8 cellular contexts compared by ENCODE assay signal in the genomic region with DNA sequence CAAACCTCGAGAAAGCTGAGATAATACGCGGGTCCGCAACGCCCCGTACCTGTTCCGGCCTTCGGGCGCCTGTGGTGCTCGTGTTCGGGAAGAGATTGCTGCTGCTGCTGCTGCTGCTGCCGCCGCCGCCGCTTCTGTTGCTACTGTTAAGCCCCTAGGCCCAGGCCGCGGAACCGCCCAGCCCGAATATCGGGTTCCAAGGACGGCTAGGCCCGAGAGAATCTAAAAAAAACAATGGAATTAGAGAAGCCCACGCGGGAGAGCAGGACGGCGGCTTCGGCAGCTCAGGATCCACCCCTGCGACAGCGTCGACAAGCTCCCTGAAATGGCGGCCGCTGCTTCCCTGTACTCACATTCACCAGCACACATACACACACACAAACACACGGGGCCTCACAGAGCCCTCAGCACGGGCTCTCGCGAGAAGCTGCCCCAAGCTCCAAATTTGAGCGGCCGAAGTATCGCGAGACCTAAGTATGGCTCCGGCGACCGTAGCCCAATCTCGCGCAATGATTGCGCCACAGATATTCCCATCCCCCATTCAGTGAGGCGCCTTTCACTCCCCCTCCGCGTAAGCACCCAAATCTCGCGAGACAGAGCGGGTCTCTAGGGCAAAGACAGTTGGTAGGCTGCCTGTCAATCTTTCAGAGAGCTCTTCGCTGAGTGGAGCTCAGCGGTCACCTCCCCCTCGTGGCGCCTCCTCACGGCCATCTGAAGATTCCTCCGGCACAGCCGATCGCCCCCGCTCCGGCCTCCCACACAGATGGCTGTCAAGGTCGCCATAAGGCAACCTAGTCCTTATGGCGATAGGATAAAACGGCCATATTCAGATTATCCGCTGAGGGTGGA. TPM values are rescaled to one million over a fixed set of nuclear protein-coding genes. Genes with fewer than 3 reads are reported as not detected.
DNase-seq lines count a peak whose midpoint lies in the region; ATAC-seq and TF ChIP-seq lines count a peak whose summit lies in the region.

A gene (minus strand): TSS at position 369 of the 849 bp plus-strand sequence. CDS start 1,386 bp downstream, outside the sequence.

- H3K27ac ChIP-seq in foreskin keratinocyte = peak within 1 kb of the TSS; percentile 96
- H3K27ac ChIP-seq in subcutaneous abdominal adipose tissue (ENCODE audit: low read depth, low read length) = peak within 1 kb of the TSS; percentile 100

- peak within 1 kb of the TSS; percentile 96 to 100 (median 100) for H3K9ac ChIP-seq in subcutaneous abdominal adipose tissue (ENCODE audit: low read length in 5 of 5)

- no peaks in the 10 kb centered on the region for H3K27me3 ChIP-seq in foreskin keratinocyte
- no peaks in the 10 kb centered on the region for H3K27me3 ChIP-seq in neuron (ENCODE audit: insufficient read depth, low read length)
- no peaks in the 10 kb centered on the region for H3K27me3 ChIP-seq in subcutaneous abdominal adipose tissue (ENCODE audit: control insufficient read depth in 5 of 5, insufficient read depth in 4 of 5, low read length in 5 of 5)

- CTCF ChIA-PET in HEK293T (lab: Yijun Ruan, JAX) = interaction anchor here (0.5 to 0.6 kb wide), 2 partner anchors 76 to 397 kb away, joined by 3 to 4 read pairs; no protein-coding TSS in a partner anchor

- in situ Hi-C loops in SK-MEL-5 (cut with HindIII; ENCODE audit: low pct_unique_long_range_greater_than_20kb, low sequenced_read_pairs) = no loop called here

- H3K4me3 ChIP-seq in neuron (ENCODE audit: low read length) (peak within 1 kb of the TSS; percentile 100), subcutaneous abdominal adipose tissue (ENCODE audit: low read depth in 1 of 5, low read length in 5 of 5) (peak within 1 kb of the TSS; percentile 93 to 97 (median 95))

- peak within 1 kb of the TSS; percentile 21 for H2AFZ ChIP-seq in neuron (ENCODE audit: low read depth, low read length)

- H3K36me3 ChIP-seq in neuron (ENCODE audit: insufficient read depth, low read length) = peaks cover 34% of the 10 kb centered on the region
- H3K36me3 ChIP-seq in subcutaneous abdominal adipose tissue (ENCODE audit: control insufficient read depth in 5 of 5, insufficient read depth in 5 of 5, low read length in 5 of 5) = peaks cover 20 to 35% (median 27%) of the 10 kb centered on the region in 5 donors

- ATAC-seq in foreskin keratinocyte = peak; percentile 88

- DNase-seq in GM04504 (ENCODE audit: low read depth) (peak; percentile 100), HEK293T (ENCODE audit: extremely low spot score) (peak; percentile 96), MV-4-11 (lab: John Stamatoyannopoulos, UW) (peak; percentile 100), SK-MEL-5 (ENCODE audit: low read depth, low spot score) (peak; percentile 100), foreskin keratinocyte (peak; percentile 99 to 100)
- DNase-seq in activated naive CD4-positive, alpha-beta T cell treated with Interleukin-2 at 50 U/mL for 16 hours = peak; percentile 98

- peak; percentile 67 for TF ChIP-seq CTCF in foreskin keratinocyte (conservative IDR thresholded peaks at IDR 0.05)

- H3K4me1 ChIP-seq in foreskin keratinocyte = peaks cover 17% of the 10 kb centered on the region
- H3K4me1 ChIP-seq in neuron (ENCODE audit: insufficient read depth, low read length) = peaks cover 28% of the 10 kb centered on the region
- H3K4me1 ChIP-seq in subcutaneous abdominal adipose tissue (ENCODE audit: control insufficient read depth in 5 of 5, insufficient read depth in 5 of 5, low read length in 5 of 5) = peaks cover 0 to 41% (median 38%) of the 10 kb centered on the region in 5 donors

- POLR2A ChIA-PET in HEK293T (lab: Yijun Ruan, JAX) = interaction anchor here (0.6 to 3.7 kb wide), 64 partner anchors 9 to 629 kb away, joined by 3 to 53 read pairs (median 5); a partner anchor contains a TSS

- no peaks in the 10 kb centered on the region for H3K9me3 ChIP-seq in neuron (ENCODE audit: low read length)
- H3K9me3 ChIP-seq in subcutaneous abdominal adipose tissue (ENCODE audit: control insufficient read depth in 5 of 5, low read length in 5 of 5) = no peaks in the 10 kb centered on the region

TF ChIP-seq in HEK293T, 16 proteins besides CTCF, POLR2A, EP300 and RAD21:
- no peak for TF ChIP-seq TARDBP (IDR thresholded peaks at IDR 0.05)
- no peak for TF ChIP-seq FOXA1 (IDR thresholded peaks at IDR 0.05)
- TF ChIP-seq ELF4 (IDR thresholded peaks at IDR 0.05) = peak; percentile 87
- TF ChIP-seq FOXK2 (IDR thresholded peaks at IDR 0.05) = peak; percentile 25; the same call in 1 of the 2 replicates
- TF ChIP-seq ARNT (IDR thresholded peaks at IDR 0.05) = 0 out of 2 replicates have a peak, but pooled peaks have one; percentile 20
- peak; percentile 84 for TF ChIP-seq L3MBTL2 (conservative IDR thresholded peaks at IDR 0.05)
- peak; percentile 99 for TF ChIP-seq NFRKB (IDR thresholded peaks at IDR 0.05)
- TF ChIP-seq, protein P1, sequence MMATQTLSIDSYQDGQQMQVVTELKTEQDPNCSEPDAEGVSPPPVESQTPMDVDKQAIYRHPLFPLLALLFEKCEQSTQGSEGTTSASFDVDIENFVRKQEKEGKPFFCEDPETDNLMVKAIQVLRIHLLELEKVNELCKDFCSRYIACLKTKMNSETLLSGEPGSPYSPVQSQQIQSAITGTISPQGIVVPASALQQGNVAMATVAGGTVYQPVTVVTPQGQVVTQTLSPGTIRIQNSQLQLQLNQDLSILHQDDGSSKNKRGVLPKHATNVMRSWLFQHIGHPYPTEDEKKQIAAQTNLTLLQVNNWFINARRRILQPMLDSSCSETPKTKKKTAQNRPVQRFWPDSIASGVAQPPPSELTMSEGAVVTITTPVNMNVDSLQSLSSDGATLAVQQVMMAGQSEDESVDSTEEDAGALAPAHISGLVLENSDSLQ (IDR thresholded peaks at IDR 0.05) = peak; percentile 100
- 0 out of 2 replicates have a peak, but pooled peaks have one; percentile 30 for TF ChIP-seq HDGF (IDR thresholded peaks at IDR 0.05; ENCODE audit: borderline replicate concordance)
- TF ChIP-seq SP1 (IDR thresholded peaks at IDR 0.05) = peak; percentile 97
TF ChIP-seq in HEK293T: peak in this region for 8.

RNA-seq across cellular contexts. Expression of the gene that starts here (rescaled TPM):
- 286 and 303 TPM in 2 replicates for total RNA-seq in SK-MEL-5 (2014; rRNA removed; shearing (Covaris generic))
- 106 and 124 TPM in 2 replicates for polyA plus RNA-seq in SK-MEL-5 (2015; cell fraction: cytosol; rRNA removed)
- polyA plus RNA-seq in SK-MEL-5 (2015; cell fraction: nucleus; rRNA removed) = 2,137 and 2,317 TPM in 2 replicates
- total RNA-seq in foreskin keratinocyte = 156 and 159 TPM in 2 replicates
- polyA plus RNA-seq in foreskin keratinocyte = 95.2 and 109 TPM in 2 replicates

Comparison
In these comparisons a context has a peak if more than half of its experiments do, and no peak if none do; other contexts are left out.
1. Peak in every context shown above with its lines: DNase-seq, ATAC-seq, H3K4me3 ChIP-seq and H3K27ac ChIP-seq.